ENCODE assay signal across 9 cellular contexts in genomic region chr12:132471011-132471857, GRCh38. TPM values are rescaled to one million over a fixed set of nuclear protein-coding genes. Genes with fewer than 3 reads are reported as not detected.
DNase-seq lines count a peak whose midpoint lies in the region; ATAC-seq and TF ChIP-seq lines count a peak whose summit lies in the region.
"Had no signal": no experiment of that assay in that cellular context is flagged by ENCODE, and none has a peak within 500 bp of the region (broad histone marks: within the 10 kb centered on the region; RNA-seq: fewer than 3 reads in every experiment).

No MANE protein-coding gene starts in this region.

- H3K36me3 Mint-ChIP-seq in activated CD4-positive, alpha-beta memory T cell treated with anti-CD3 and anti-CD28 coated beads for 36 hours, result no peaks in the 10 kb centered on the region
- peaks cover 4% of the 10 kb centered on the region for H3K36me3 Mint-ChIP-seq in activated CD4-positive, alpha-beta memory T cell treated with anti-CD3 and anti-CD28 coated beads, Interleukin-2, amount 10 ng/mL, durations not matched to agents 7 days and 5 days (ENCODE audit: low read depth)
- H3K36me3 Mint-ChIP-seq in chondrocyte (ENCODE audit: low read depth), result no peaks in the 10 kb centered on the region
- H3K36me3 Mint-ChIP-seq: activated naive CD4-positive, alpha-beta T cell treated with anti-CD3 and anti-CD28 coated beads, Interleukin-2, amount 50 U/mL, for 72 hours had no signal

- H3F3A ChIP-seq in PC-3 (ENCODE audit: low read length, unreplicated experiment), result no peaks in the 10 kb centered on the region

- no peaks in the 10 kb centered on the region for H4K20me1 ChIP-seq in PC-3 (ENCODE audit: low read length)

- BruUV-seq in PC-3 (replicated peaks; lab: Mats Ljungman, UMichigan), result no TSS peak

- H3K27ac ChIP-seq in PC-3 (ENCODE audit: low read length), result no peak overlapping the region

- H3K4me1 Mint-ChIP-seq in activated CD4-positive, alpha-beta memory T cell treated with anti-CD3 and anti-CD28 coated beads for 36 hours (ENCODE audit: low read depth), result peaks cover 24% of the 10 kb centered on the region
- peaks cover 28% of the 10 kb centered on the region for H3K4me1 Mint-ChIP-seq in activated CD4-positive, alpha-beta memory T cell treated with anti-CD3 and anti-CD28 coated beads, Interleukin-2, amount 10 ng/mL, durations not matched to agents 7 days and 5 days
- no peaks in the 10 kb centered on the region for H3K4me1 Mint-ChIP-seq in chondrocyte (ENCODE audit: low read depth)

- no peaks in the 10 kb centered on the region for H3K36me3 ChIP-seq in PC-3 (ENCODE audit: low read depth, low read length)

- TF ChIP-seq CTCF in chondrocyte (IDR thresholded peaks at IDR 0.05) (no peak), PC-3 (conservative IDR thresholded peaks at IDR 0.05; ENCODE audit: low read depth, low read length) (no peak)

- intact Hi-C loops in activated CD4-positive, alpha-beta memory T cell treated with anti-CD3 and anti-CD28 coated beads for 36 hours (cut with micrococcal nuclease), result no loop called here
- intact Hi-C loops in PC-3 (cut with micrococcal nuclease), result no loop called here

- H3K27me3 Mint-ChIP-seq in activated CD4-positive, alpha-beta memory T cell treated with anti-CD3 and anti-CD28 coated beads for 36 hours, result peaks cover 6% of the 10 kb centered on the region
- peaks cover 23% of the 10 kb centered on the region for H3K27me3 Mint-ChIP-seq in activated CD4-positive, alpha-beta memory T cell treated with anti-CD3 and anti-CD28 coated beads, Interleukin-2, amount 10 ng/mL, durations not matched to agents 7 days and 5 days
- peaks cover 18% of the 10 kb centered on the region for H3K27me3 Mint-ChIP-seq in chondrocyte (ENCODE audit: low read depth)

- H3K9me3 Mint-ChIP-seq in activated CD4-positive, alpha-beta memory T cell treated with anti-CD3 and anti-CD28 coated beads for 36 hours, result no peaks in the 10 kb centered on the region
- H3K9me3 Mint-ChIP-seq in activated CD4-positive, alpha-beta memory T cell treated with anti-CD3 and anti-CD28 coated beads, Interleukin-2, amount 10 ng/mL, durations not matched to agents 7 days and 5 days, result peaks cover 2% of the 10 kb centered on the region
- no peaks in the 10 kb centered on the region for H3K9me3 Mint-ChIP-seq in chondrocyte (ENCODE audit: low read depth)
- H3K9me3 Mint-ChIP-seq: activated naive CD4-positive, alpha-beta T cell treated with anti-CD3 and anti-CD28 coated beads, Interleukin-2, amount 50 U/mL, for 72 hours had no signal

- H2AFZ ChIP-seq in PC-3 (ENCODE audit: low read length), result no peak overlapping the region

- H3K4me3 ChIP-seq in PC-3 (ENCODE audit: low read length), result no peak overlapping the region

- POLR2A ChIA-PET in activated CD4-positive, alpha-beta memory T cell treated with anti-CD3 and anti-CD28 coated beads for 36 hours (lab: Charles Lee), result no interaction called here
- POLR2A ChIA-PET in activated CD4-positive, alpha-beta memory T cell treated with anti-CD3 and anti-CD28 coated beads, Interleukin-2, amount 10 ng/mL, durations not matched to agents 7 days and 5 days (lab: Charles Lee), result no interaction called here
- POLR2A ChIA-PET in PC-3 (lab: Charles Lee; ENCODE audit: unreplicated experiment), result no interaction called here

- H3K79me2 ChIP-seq in PC-3 (ENCODE audit: low read length), result no peaks in the 10 kb centered on the region

- H3K27ac Mint-ChIP-seq in activated CD4-positive, alpha-beta memory T cell treated with anti-CD3 and anti-CD28 coated beads for 36 hours, result peak overlapping the region; percentile 14
- no peak overlapping the region for H3K27ac Mint-ChIP-seq in activated CD4-positive, alpha-beta memory T cell treated with anti-CD3 and anti-CD28 coated beads, Interleukin-2, amount 10 ng/mL, durations not matched to agents 7 days and 5 days
- no peak overlapping the region for H3K27ac Mint-ChIP-seq in chondrocyte (ENCODE audit: unreplicated experiment)

- DNase-seq in activated CD4-positive, alpha-beta memory T cell treated with anti-CD3 and anti-CD28 coated beads for 36 hours, result no peak
- no peak for DNase-seq in activated CD4-positive, alpha-beta memory T cell treated with anti-CD3 and anti-CD28 coated beads, Interleukin-2, amount 10 ng/mL, durations not matched to agents 7 days and 5 days
- DNase-seq in NAMALWA (ENCODE audit: low spot score) (peak; percentile 88), chondrocyte (ENCODE audit: low spot score) (peak; percentile 12), PC-3 (no peak), foreskin melanocyte (no peak)
- no peak for DNase-seq in stimulated activated naive CD8-positive, alpha-beta T cell treated with anti-CD3 and anti-CD28 coated beads, Interleukin-15, Interleukin-2, amounts not matched to agents 100 U/mL and 50 U/mL, for 24 hours

- ATAC-seq in stimulated activated naive CD8-positive, alpha-beta T cell treated with anti-CD3 and anti-CD28 coated beads, Interleukin-15, Interleukin-2, amounts not matched to agents 100 U/mL and 50 U/mL, for 24 hours, result peak; percentile 29
- no peak for ATAC-seq in HG03025 (IDR thresholded peaks at IDR 0.05; ENCODE audit: low FRiP score, unreplicated experiment)
- ATAC-seq in PC-3, result no peak

- H3K4me1 ChIP-seq in PC-3 (ENCODE audit: insufficient read depth, low read length), result no peaks in the 10 kb centered on the region

- H3K9me2 ChIP-seq in PC-3 (replicated peaks; ENCODE audit: low read length), result no peaks in the 10 kb centered on the region

- no peaks in the 10 kb centered on the region for H3K9me3 ChIP-seq in PC-3 (ENCODE audit: low read length)

- CTCF ChIA-PET in activated CD4-positive, alpha-beta memory T cell treated with anti-CD3 and anti-CD28 coated beads for 36 hours (lab: Charles Lee), result interaction anchor here (0.9 kb wide), 1 partner anchor 90 kb away, joined by 3 read pairs; no protein-coding TSS in a partner anchor
- CTCF ChIA-PET in activated CD4-positive, alpha-beta memory T cell treated with anti-CD3 and anti-CD28 coated beads, Interleukin-2, amount 10 ng/mL, durations not matched to agents 7 days and 5 days (lab: Charles Lee), result no interaction called here
- CTCF ChIA-PET in PC-3 (lab: Charles Lee), result no interaction called here

- no peak overlapping the region for H3K4me3 Mint-ChIP-seq in activated CD4-positive, alpha-beta memory T cell treated with anti-CD3 and anti-CD28 coated beads for 36 hours
- H3K4me3 Mint-ChIP-seq in activated CD4-positive, alpha-beta memory T cell treated with anti-CD3 and anti-CD28 coated beads, Interleukin-2, amount 10 ng/mL, durations not matched to agents 7 days and 5 days, result no peak overlapping the region
- no peak overlapping the region for H3K4me3 Mint-ChIP-seq in chondrocyte (ENCODE audit: unreplicated experiment)

- no peak overlapping the region for H3K9ac ChIP-seq in PC-3 (ENCODE audit: low read length)

- H3K27me3 ChIP-seq in PC-3 (ENCODE audit: low read length), result no peaks in the 10 kb centered on the region

- H3K4me2 ChIP-seq in PC-3 (ENCODE audit: low read length), result no peak overlapping the region

RNA-seq across cellular contexts. Expression of gene FBRSL1, which starts 18.7 kb away (rescaled TPM):
- total RNA-seq in activated CD4-positive, alpha-beta memory T cell treated with anti-CD3 and anti-CD28 coated beads for 36 hours, result 10 to 100 TPM; 38.8 to 41.7 TPM
- 10 to 100 TPM; 36.7 to 47.0 TPM for total RNA-seq in activated CD4-positive, alpha-beta memory T cell treated with anti-CD3 and anti-CD28 coated beads, Interleukin-2, amount 10 ng/mL, durations not matched to agents 7 days and 5 days
- total RNA-seq in chondrocyte (35.3 to 41.6 TPM (median 41.1 TPM) in 3 replicates), PC-3 (2014; rRNA removed) (45.3 and 62.3 TPM in 2 replicates)

Comparison
In these comparisons a context has a peak if more than half of its experiments do, and no peak if none do; other contexts are left out.
1. DNase-seq: peak in NAMALWA (single experiment) and chondrocyte (single experiment); none in activated CD4-positive, alpha-beta memory T cell treated with anti-CD3 and anti-CD28 coated beads for 36 hours (single experiment), activated CD4-positive, alpha-beta memory T cell treated with anti-CD3 and anti-CD28 coated beads, Interleukin-2, amount 10 ng/mL, durations not matched to agents 7 days and 5 days (single experiment), stimulated activated naive CD8-positive, alpha-beta T cell treated with anti-CD3 and anti-CD28 coated beads, Interleukin-15, Interleukin-2, amounts not matched to agents 100 U/mL and 50 U/mL, for 24 hours (single experiment), PC-3 (single experiment) and foreskin melanocyte (single experiment).